Comparison of ENCODE assay signal across 19 cellular contexts in genomic region chr17:19433727-19434340, GRCh38. TPM values are rescaled to one million over a fixed set of nuclear protein-coding genes. Genes with fewer than 3 reads are reported as not detected.
"Had no signal": no experiment of that assay in that cellular context is flagged by ENCODE, and none has a peak within 500 bp of the region (broad histone marks: within the 10 kb centered on the region; RNA-seq: fewer than 3 reads in every experiment).

No MANE protein-coding gene starts in this region.

- H3K4me3 Mint-ChIP-seq: natural killer cell; stimulated activated naive B cell treated with anti-CD40 and anti-IgM and Interleukin-4, amounts not matched to agents 10 μg/mL and 1 μg/mL and 100 μg/mL, for 72 hours had no signal

- H3K4me3 ChIP-seq: adrenal gland, cardiac muscle cell, skin epidermis, thyroid gland had no signal

- H3K9me3 Mint-ChIP-seq: natural killer cell; stimulated activated naive B cell treated with anti-CD40 and anti-IgM and Interleukin-4, amounts not matched to agents 10 μg/mL and 1 μg/mL and 100 μg/mL, for 72 hours had no signal

- H3K27me3 ChIP-seq: adrenal gland, cardiac muscle cell, thyroid gland had no signal

- H3K27ac Mint-ChIP-seq: natural killer cell; stimulated activated naive B cell treated with anti-CD40 and anti-IgM and Interleukin-4, amounts not matched to agents 10 μg/mL and 1 μg/mL and 100 μg/mL, for 72 hours had no signal

- ATAC-seq: esophagus mucosa; natural killer cell; stimulated activated naive B cell treated with anti-CD40 and anti-IgM and Interleukin-4, amounts not matched to agents 10 μg/mL and 1 μg/mL and 100 μg/mL, for 72 hours had no signal

- H3K36me3 Mint-ChIP-seq: natural killer cell; stimulated activated naive B cell treated with anti-CD40 and anti-IgM and Interleukin-4, amounts not matched to agents 10 μg/mL and 1 μg/mL and 100 μg/mL, for 72 hours had no signal

- H3K36me3 ChIP-seq: adrenal gland, cardiac muscle cell, thyroid gland had no signal

- H3K4me1 Mint-ChIP-seq: natural killer cell; stimulated activated naive B cell treated with anti-CD40 and anti-IgM and Interleukin-4, amounts not matched to agents 10 μg/mL and 1 μg/mL and 100 μg/mL, for 72 hours had no signal

- DNase-seq: activated CD4-positive, alpha-beta T cell treated with anti-CD3 and anti-CD28 coated beads for 1 hour; activated CD4-positive, alpha-beta T cell treated with anti-CD3 and anti-CD28 coated beads, Interleukin-2, amount 50 U/mL, for 48 hours; activated naive CD4-positive, alpha-beta T cell treated with anti-CD3 and anti-CD28 coated beads, Interleukin-2, amount 50 U/mL, for 16 hours; activated T-cell treated with anti-CD3 and anti-CD28 coated beads, Interleukin-2, amount 50 U/mL, for 1 hour; adrenal gland; hippocampal formation; kidney glomerular epithelial cell; mesenchymal stem cell; natural killer cell; nucleus accumbens; posterior cingulate gyrus; stimulated activated CD4-positive, alpha-beta T cell treated with anti-CD3 and anti-CD28 coated beads, Interleukin-15, amount 100 ng/mL, for 24 hours; stimulated activated CD4-positive, alpha-beta T cell treated with anti-CD3 and anti-CD28 coated beads, Interleukin-4, amount 100 ng/mL, for 1 hour; stimulated activated naive B cell treated with anti-CD40 and anti-IgM and Interleukin-4, amounts not matched to agents 10 μg/mL and 1 μg/mL and 100 μg/mL, for 72 hours; T-helper 9 cell; thyroid gland had no signal

- H3K4me1 ChIP-seq: adrenal gland, thyroid gland had no signal

- H3K27ac ChIP-seq: adrenal gland, cardiac muscle cell, skin epidermis, thyroid gland had no signal

- H3K9me3 ChIP-seq: adrenal gland, thyroid gland had no signal

RNA-seq across cellular contexts. Expression of gene MFAP4, which starts 46.8 kb away (rescaled TPM):
- total RNA-seq: natural killer cell had no signal
